In the genomic region with DNA sequence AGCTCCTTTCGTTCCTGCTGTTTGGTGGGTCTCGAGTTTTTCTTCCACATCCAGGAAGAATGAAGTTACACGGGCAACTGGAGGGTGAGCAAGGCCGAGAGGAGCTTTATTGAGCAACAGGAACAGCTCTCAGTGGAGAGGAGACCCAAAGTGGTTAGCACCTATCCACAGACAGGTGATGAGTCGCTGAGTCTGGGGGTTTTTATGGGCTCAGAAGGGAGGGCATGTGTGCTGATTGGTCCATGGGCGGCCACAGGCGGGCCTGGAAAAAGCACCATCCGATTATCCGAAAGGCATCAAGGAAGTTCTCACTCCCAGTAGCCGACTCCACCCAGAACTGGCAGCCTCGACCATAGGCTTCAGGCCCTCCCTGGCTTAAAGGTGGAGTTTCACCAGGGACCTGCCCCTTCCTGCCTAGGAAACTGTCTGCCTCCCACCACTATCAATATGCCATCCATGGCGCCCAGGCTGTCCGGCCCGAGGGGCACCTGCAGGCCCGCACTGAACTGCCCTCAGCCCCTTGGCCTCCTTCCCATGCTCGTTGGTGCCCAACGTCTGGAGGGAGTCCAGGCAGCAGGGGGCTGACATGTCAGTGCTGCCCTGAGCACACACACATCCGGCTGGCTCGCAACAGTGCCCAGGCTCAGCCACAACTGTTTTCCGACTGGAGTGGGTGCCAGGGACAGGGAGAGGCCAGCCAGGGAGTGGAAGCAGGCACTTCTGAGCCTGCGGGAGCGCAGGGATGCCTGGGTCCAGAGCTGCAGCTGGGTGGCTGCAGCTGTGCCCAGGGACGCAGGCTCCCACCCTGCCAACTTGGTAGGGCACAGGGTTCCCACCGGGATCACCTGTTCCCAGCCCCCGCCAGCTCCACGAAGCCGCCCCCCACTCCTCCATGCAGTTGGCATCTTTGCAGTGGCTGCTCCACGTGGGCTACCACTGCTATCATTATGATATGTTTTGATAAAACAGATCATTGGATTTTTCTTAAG, we compare ENCODE assay signal across 10 cellular contexts.
A peak's percentile ranks its signal among the peaks of the same experiment; 100 is the strongest.
DNase-seq lines count a peak whose midpoint lies in the region; ATAC-seq and TF ChIP-seq lines count a peak whose summit lies in the region.
"Had no signal": no experiment of that assay in that cellular context is flagged by ENCODE, and none has a peak within 500 bp of the region (broad histone marks: within the 10 kb centered on the region; RNA-seq: fewer than 3 reads in every experiment).

No MANE protein-coding gene starts in this region.

- CTCF ChIA-PET in Panc1 (lab: Charles Lee): no interaction called here

- H3K36me3 ChIP-seq in ACC112 (ENCODE audit: insufficient read depth, low read length): peaks cover 11% of the 10 kb centered on the region
- no peaks in the 10 kb centered on the region for H3K36me3 ChIP-seq in Panc1 (ENCODE audit: control insufficient read depth, insufficient read depth, low read length)
- no peaks in the 10 kb centered on the region for H3K36me3 ChIP-seq in cardiac muscle cell
- H3K36me3 ChIP-seq in neutrophil: no peaks in the 10 kb centered on the region

- peak overlapping the region; percentile 76 for H3K27ac ChIP-seq in ACC112 (ENCODE audit: low read depth, low read length)
- H3K27ac ChIP-seq in Panc1 (ENCODE audit: low read length): peak overlapping the region; percentile 65
- peak overlapping the region; percentile 25 for H3K27ac ChIP-seq in cardiac muscle cell
- peak overlapping the region; percentile 66 for H3K27ac ChIP-seq in neutrophil

- H3K9me3 ChIP-seq in Panc1 (ENCODE audit: control insufficient read depth, insufficient read depth, low read depth, low read length): no peaks in the 10 kb centered on the region
- H3K9me3 ChIP-seq in cardiac muscle cell (ENCODE audit: low read depth): no peaks in the 10 kb centered on the region
- no peaks in the 10 kb centered on the region for H3K9me3 ChIP-seq in neutrophil

- POLR2A ChIA-PET in Panc1 (lab: Charles Lee): no interaction called here

- H2AFZ ChIP-seq in ACC112 (ENCODE audit: low read length, unreplicated experiment): no peak overlapping the region

- in situ Hi-C loops in Panc1 (cut with HindIII; ENCODE audit: low pct_unique_long_range_greater_than_20kb, low sequenced_read_pairs): no loop called here

- no peaks in the 10 kb centered on the region for H3K27me3 ChIP-seq in ACC112 (ENCODE audit: insufficient read depth, low read length)
- H3K27me3 ChIP-seq in Panc1 (ENCODE audit: control insufficient read depth, insufficient read depth, low read length): no peaks in the 10 kb centered on the region
- no peaks in the 10 kb centered on the region for H3K27me3 ChIP-seq in cardiac muscle cell
- H3K27me3 ChIP-seq in neutrophil: no peaks in the 10 kb centered on the region

- DNase-seq in Panc1 (ENCODE audit: low read depth, low spot score) (no peak), cardiac muscle cell (ENCODE audit: low read depth in 1 of 2, low spot score in 1 of 2) (no peak), middle frontal gyrus (ENCODE audit: extremely low spot score, low spot score) (no peak), RPMI8226 (no peak)
- DNase-seq in activated CD4-positive, CD25-positive, alpha-beta regulatory T cell treated with anti-CD3 and anti-CD28 coated beads, Interleukin-2, amount 50 U/mL, for 72 hours: no peak
- DNase-seq in activated CD4-positive, alpha-beta T cell treated with anti-CD3 and anti-CD28 coated beads for 48 hours: no peak
- DNase-seq: GOT3, NCI-H1048 had no signal

- intact Hi-C loops in Panc1 (cut with micrococcal nuclease; ENCODE audit: unreplicated experiment): no loop called here

- peak; percentile 78 for ATAC-seq in Panc1

- peaks cover 90% of the 10 kb centered on the region for H3K79me2 ChIP-seq in ACC112 (ENCODE audit: control insufficient read depth, insufficient read depth, low read length, unreplicated experiment)

- no peak overlapping the region for H3K4me3 ChIP-seq in ACC112 (ENCODE audit: low read depth, low read length)
- H3K4me3 ChIP-seq in Panc1 (ENCODE audit: low read depth in 2 of 2, low read length in 2 of 2): no peak overlapping the region
- H3K4me3 ChIP-seq in cardiac muscle cell: no peak overlapping the region
- no peak overlapping the region for H3K4me3 ChIP-seq in neutrophil (ENCODE audit: low read depth in 1 of 2, low read length in 1 of 2)

- TF ChIP-seq CTCF in Panc1 (IDR thresholded peaks at IDR 0.05): no peak
- no peak for TF ChIP-seq CTCF in cardiac muscle cell (IDR thresholded peaks at IDR 0.05; ENCODE audit: low read depth, low read length)
- no peak for TF ChIP-seq CTCF in neutrophil (IDR thresholded peaks at IDR 0.05)

- H3K4me1 ChIP-seq in ACC112 (ENCODE audit: control insufficient read depth, insufficient read depth, low read length, unreplicated experiment): peaks cover 64% of the 10 kb centered on the region
- H3K4me1 ChIP-seq in Panc1 (ENCODE audit: control insufficient read depth, insufficient read depth, low read length): peaks cover 68% of the 10 kb centered on the region
- peaks cover 13% of the 10 kb centered on the region for H3K4me1 ChIP-seq in cardiac muscle cell (ENCODE audit: low read depth)
- H3K4me1 ChIP-seq in neutrophil (ENCODE audit: control insufficient read depth in 1 of 2, insufficient read depth in 1 of 2, low read depth in 1 of 2, low read length in 1 of 2): peaks cover 35 to 48% of the 10 kb centered on the region in 2 experiments

- BruUV-seq in Panc1 (replicated peaks; lab: Mats Ljungman, UMichigan): no TSS peak

Comparison
In these comparisons a context has a peak if more than half of its experiments do, and no peak if none do; other contexts are left out.
1. H3K27ac ChIP-seq: peak in every context shown above with its lines; median percentile 76 in ACC112; 66 in neutrophil; 65 in Panc1; 25 in cardiac muscle cell.